Comparison of ENCODE assay signal across 8 cellular contexts in genomic region chr3:25663324-25664065, GRCh38. TPM values are rescaled to one million over a fixed set of nuclear protein-coding genes. Genes with fewer than 3 reads are reported as not detected.
DNase-seq lines count a peak whose midpoint lies in the region; ATAC-seq and TF ChIP-seq lines count a peak whose summit lies in the region.

No MANE protein-coding gene starts in this region.

- under 1% methylated on average over 24 of the region's 24 CpGs for WGBS in urinary bladder

- no peaks in the 10 kb centered on the region for H3K9me2 ChIP-seq in HCT116 (ENCODE audit: insufficient read depth)

- peaks cover 8 to 17% of the 10 kb centered on the region in 2 experiments; a peak in 3 of 4 replicates for H3K4me1 ChIP-seq in HCT116 (ENCODE audit: control insufficient read depth in 1 of 2, insufficient read depth in 2 of 2, low read length in 2 of 2)
- H3K4me1 ChIP-seq in duodenal mucosa (ENCODE audit: control insufficient read depth in 1 of 2, insufficient read depth in 2 of 2, low read length in 2 of 2), result peaks cover 20 to 38% of the 10 kb centered on the region in 2 donors
- peaks cover 14% of the 10 kb centered on the region for H3K4me1 ChIP-seq in mucosa of descending colon (ENCODE audit: low read depth)
- peaks cover 2% of the 10 kb centered on the region for H3K4me1 ChIP-seq in urinary bladder (ENCODE audit: insufficient read depth)

- peak; percentile 10; the same call in 1 of the 2 replicates for ATAC-seq in HCT116
- peak; percentile 34 for ATAC-seq in T-helper 17 cell
- peak; percentile 6 for ATAC-seq in mucosa of descending colon

- TF ChIP-seq CTCF in HCT116 (IDR thresholded peaks at IDR 0.05 in 2 of 3, conservative IDR thresholded peaks at IDR 0.05 in 1 of 3; ENCODE audit: borderline replicate concordance in 1 of 3, insufficient read depth in 1 of 3, low read depth in 2 of 3, low read length in 2 of 3) (no peak), mucosa of descending colon (IDR thresholded peaks at IDR 0.05) (no peak)

- POLR2A ChIA-PET in HCT116 (lab: Charles Lee), result no interaction called here

- CTCF ChIA-PET in HCT116 (lab: Charles Lee), result no interaction called here

- BruUV-seq in HCT116 (replicated peaks; lab: Mats Ljungman, UMichigan), result TSS peak; percentile 46

- H3K27me3 ChIP-seq in HCT116 (ENCODE audit: insufficient read depth, low read length) (no peaks in the 10 kb centered on the region), duodenal mucosa (ENCODE audit: control insufficient read depth in 1 of 2, insufficient read depth in 2 of 2, low read length in 2 of 2) (no peaks in the 10 kb centered on the region)

- peaks cover 10% of the 10 kb centered on the region for H3K36me3 Mint-ChIP-seq in T-helper 17 cell (ENCODE audit: low read depth)

- no peaks in the 10 kb centered on the region for H3K36me3 ChIP-seq in HCT116 (ENCODE audit: control insufficient read depth in 1 of 2, insufficient read depth in 2 of 2, low read length in 2 of 2)
- H3K36me3 ChIP-seq in duodenal mucosa (ENCODE audit: control insufficient read depth in 1 of 2, insufficient read depth in 2 of 2, low read length in 2 of 2), result no peaks in the 10 kb centered on the region
- no peaks in the 10 kb centered on the region for H3K36me3 ChIP-seq in mucosa of descending colon (ENCODE audit: low read depth)
- no peaks in the 10 kb centered on the region for H3K36me3 ChIP-seq in urinary bladder (ENCODE audit: insufficient read depth)

- no peaks in the 10 kb centered on the region for H3K27me3 Mint-ChIP-seq in T-helper 17 cell

- intact Hi-C loops in HCT116 (cut with micrococcal nuclease) (loop anchor here (2.0 kb wide), 1 partner anchor 125 kb away; no protein-coding TSS in a partner anchor), mucosa of descending colon (cut with DNase I, micrococcal nuclease) (no loop called here)

- H2AFZ ChIP-seq in HCT116 (ENCODE audit: low read depth, low read length, poor library complexity, severe bottlenecking), result no peak overlapping the region

- H3K27ac Mint-ChIP-seq in T-helper 17 cell, result peak overlapping the region; percentile 99

- TF ChIP-seq POLR2A in HCT116 (IDR thresholded peaks at IDR 0.05; ENCODE audit: borderline replicate concordance, extremely low read depth, insufficient read depth, insufficient read length), result no peak

- H3K9me3 ChIP-seq in HCT116 (ENCODE audit: control insufficient read depth in 1 of 2, insufficient read depth in 1 of 2, low read depth in 1 of 2, low read length in 2 of 2), result no peaks in the 10 kb centered on the region
- no peaks in the 10 kb centered on the region for H3K9me3 ChIP-seq in T-helper 17 cell (ENCODE audit: control insufficient read depth, low read length, poor library complexity, severe bottlenecking)
- no peaks in the 10 kb centered on the region for H3K9me3 ChIP-seq in duodenal mucosa (ENCODE audit: control insufficient read depth in 1 of 2, low read length in 2 of 2)
- H3K9me3 ChIP-seq in mucosa of descending colon, result no peaks in the 10 kb centered on the region

- peak overlapping the region; percentile 81 for H3K9ac ChIP-seq in HCT116 (ENCODE audit: low read length)
- peak overlapping the region; percentile 58 to 64 for H3K9ac ChIP-seq in duodenal mucosa (ENCODE audit: low read depth in 1 of 2, low read length in 2 of 2)

- H3K79me2 ChIP-seq in HCT116 (ENCODE audit: insufficient read depth, low read length), result peaks cover 53% of the 10 kb centered on the region

- no peak for TF ChIP-seq RAD21 in HCT116 (IDR thresholded peaks at IDR 0.05; ENCODE audit: low read depth)

- H3K27ac ChIP-seq in HCT116 (ENCODE audit: low read depth, low read length) (peak overlapping the region; percentile 92), duodenal mucosa (ENCODE audit: low read depth, low read length) (peak overlapping the region; percentile 94), urinary bladder (ENCODE audit: low read depth) (peak overlapping the region; percentile 96)

- peak overlapping the region; percentile 57 to 75 for H3K4me3 ChIP-seq in HCT116 (replicated peaks in 1 of 2; ENCODE audit: low read depth in 1 of 2, low read length in 2 of 2)
- peak overlapping the region; percentile 83 to 87 for H3K4me3 ChIP-seq in duodenal mucosa (ENCODE audit: low read depth in 1 of 2, low read length in 2 of 2)
- peak overlapping the region; percentile 85 for H3K4me3 ChIP-seq in mucosa of descending colon
- H3K4me3 ChIP-seq in urinary bladder (ENCODE audit: low read depth, low read length), result peak overlapping the region; percentile 91

- DNase-seq in activated CD4-positive, alpha-beta T cell treated with anti-CD3 and anti-CD28 coated beads for 4 hours, result peak; percentile 7 to 9
- DNase-seq in activated CD4-positive, alpha-beta T cell treated with anti-CD3 and anti-CD28 coated beads, Interleukin-2, amount 50 U/mL, for 4 hours, result no peak
- DNase-seq in HCT116 (ENCODE audit: low read depth, low spot score) (peak; percentile 8), M059J (ENCODE audit: low read depth) (peak; percentile 39), T-helper 17 cell (no peak), mucosa of descending colon (peak in 1 of 3 donors; percentile 34)

- RAD21 ChIA-PET in HCT116 (lab: Charles Lee; ENCODE audit: low non-redundant PET in 1 of 2, low total read pairs in 2 of 2, uncharacterized antibody in 2 of 2, unreplicated experiment in 2 of 2), result no interaction called here

- H3K4me3 Mint-ChIP-seq in T-helper 17 cell, result peak overlapping the region; percentile 98

- H3K4me1 Mint-ChIP-seq in T-helper 17 cell, result peaks cover 45% of the 10 kb centered on the region

- H3K4me2 ChIP-seq in HCT116 (ENCODE audit: low read length), result peak overlapping the region; percentile 96

- H4K20me1 ChIP-seq in HCT116 (ENCODE audit: insufficient read depth), result no peaks in the 10 kb centered on the region

TF ChIP-seq in HCT116, 20 proteins besides CTCF, POLR2A, EP300 and RAD21:
- TF ChIP-seq SRF (IDR thresholded peaks at IDR 0.05; ENCODE audit: low read depth) (no peak), MAX (IDR thresholded peaks at IDR 0.05) (no peak), POLR2AphosphoS5 (IDR thresholded peaks at IDR 0.05; ENCODE audit: low read depth, low read length) (no peak), ZFX (IDR thresholded peaks at IDR 0.05) (no peak), SIN3A (IDR thresholded peaks at IDR 0.05; ENCODE audit: low read depth) (no peak), EZH2phosphoT487 (IDR thresholded peaks at IDR 0.05; ENCODE audit: borderline replicate concordance) (no peak), ZNF274 (IDR thresholded peaks at IDR 0.05; ENCODE audit: low read depth, low read length) (no peak), SP1 (IDR thresholded peaks at IDR 0.05; ENCODE audit: low read depth) (no peak), YY1 (IDR thresholded peaks at IDR 0.05; ENCODE audit: extremely low read depth, insufficient replicate concordance, low read depth, low read length) (no peak), EZH2 (IDR thresholded peaks at IDR 0.05) (no peak), ELF1 (IDR thresholded peaks at IDR 0.05; ENCODE audit: borderline replicate concordance, low read depth) (no peak), TCF7L2 (IDR thresholded peaks at IDR 0.05; ENCODE audit: borderline replicate concordance, extremely low read depth, insufficient read depth, insufficient read length) (no peak), FOSL1 (IDR thresholded peaks at IDR 0.05; ENCODE audit: low read depth) (no peak), JUND (IDR thresholded peaks at IDR 0.05) (no peak), CBX3 (IDR thresholded peaks at IDR 0.05; ENCODE audit: low read depth) (no peak), ZBTB33 (IDR thresholded peaks at IDR 0.05; ENCODE audit: extremely low read depth, insufficient replicate concordance, low read length) (no peak), EGR1 (IDR thresholded peaks at IDR 0.05; ENCODE audit: low read depth) (no peak), CEBPB (IDR thresholded peaks at IDR 0.05; ENCODE audit: low read depth) (no peak)

RNA-seq across cellular contexts. Expression of gene TOP2B, which starts 1.2 kb away (rescaled TPM):
- total RNA-seq in HCT116 (2021; ENCODE audit: unreplicated experiment) (101 TPM), T-helper 17 cell (100 to 1,000 TPM in 1 of 2 donors, 10 to 100 TPM in 1; 91.8 to 113 TPM), mucosa of descending colon (100 to 1,000 TPM in 1 of 3 donors, 10 to 100 TPM in 2; 72.1 to 111 (median 91.6) TPM), urinary bladder (325 TPM)
- polyA plus RNA-seq in HCT116 (2012), result 22.6 and 32.1 TPM in 2 replicates
- 35.5 and 55.1 TPM in 2 replicates for total RNA-seq in M059J (2014; rRNA removed; shearing (Covaris generic))
- 73.8 TPM for polyA plus RNA-seq in urinary bladder

Comparison
In these comparisons a context has a peak if more than half of its experiments do, and no peak if none do; other contexts are left out.
1. DNase-seq: peak in activated CD4-positive, alpha-beta T cell treated with anti-CD3 and anti-CD28 coated beads for 4 hours (2 of 2), HCT116 (single experiment) and M059J (single experiment); none in activated CD4-positive, alpha-beta T cell treated with anti-CD3 and anti-CD28 coated beads, Interleukin-2, amount 50 U/mL, for 4 hours (0 of 2) and T-helper 17 cell (0 of 3).
2. Peak in every context shown above with its lines, with median percentiles within 50 percentile points of each other: ATAC-seq, H3K27ac ChIP-seq and H3K4me3 ChIP-seq.